In genomic region chr13:97629601-97630272, GRCh38 we compare ENCODE assay signal across 15 cellular contexts.
DNase-seq lines count a peak whose midpoint lies in the region; ATAC-seq and TF ChIP-seq lines count a peak whose summit lies in the region.
"Had no signal": no experiment of that assay in that cellular context is flagged by ENCODE, and none has a peak within 500 bp of the region (broad histone marks: within the 10 kb centered on the region; RNA-seq: fewer than 3 reads in every experiment).

No MANE protein-coding gene starts in this region.

- peak overlapping the region; percentile 40 for H3K4me3 ChIP-seq in endocrine pancreas (ENCODE audit: control insufficient read depth, insufficient read depth, low read length)
- H3K4me3 ChIP-seq in thyroid gland (replicated peaks in 1 of 3): no peak overlapping the region
- H3K4me3 ChIP-seq: adrenal gland, suprapubic skin had no signal

- no peak for ATAC-seq in GM18909 (IDR thresholded peaks at IDR 0.05; ENCODE audit: poor library complexity, unreplicated experiment)
- no peak for ATAC-seq in HG02610 (IDR thresholded peaks at IDR 0.05; ENCODE audit: unreplicated experiment)
- ATAC-seq: activated CD8-positive, alpha-beta T cell treated with anti-CD3 and anti-CD28 coated beads for 36 hours had no signal

- 38 to 61% methylated on average over 6 of the region's 6 CpGs for WGBS in thyroid gland, 2 donors

- H3K27me3 ChIP-seq in endocrine pancreas (ENCODE audit: control insufficient read depth, insufficient read depth, low read length) (no peaks in the 10 kb centered on the region), thyroid gland (no peaks in the 10 kb centered on the region)
- H3K27me3 ChIP-seq: adrenal gland, suprapubic skin had no signal

- peaks cover 14% of the 10 kb centered on the region for H3K4me1 ChIP-seq in endocrine pancreas (ENCODE audit: control insufficient read depth, insufficient read depth, low read length)
- H3K4me1 ChIP-seq in thyroid gland: peaks cover 0 to 4% of the 10 kb centered on the region in 2 donors
- H3K4me1 ChIP-seq: suprapubic skin had no signal

- DNase-seq in NCI-H1417 treated with DMSO at 0.1 percent for 48 hours (lab: John Stamatoyannopoulos, UW): peak; percentile 76
- peak; percentile 47 for DNase-seq in NCI-H345 treated with DMSO at 0.1 percent for 48 hours (lab: John Stamatoyannopoulos, UW; ENCODE audit: unreplicated experiment)
- DNase-seq in thyroid gland: peak; percentile 59 to 74
- no peak for DNase-seq in AG08395 (ENCODE audit: low spot score)
- DNase-seq: activated CD8-positive, alpha-beta T cell treated with anti-CD3 and anti-CD28 coated beads for 36 hours; foreskin melanocyte; mesenchymal stem cell; NCI-H446; stimulated activated CD8-positive, alpha-beta memory T cell treated with anti-CD3 and anti-CD28 coated beads, Interleukin-4, amount 100 ng/mL, for 48 hours; WERI-Rb-1 had no signal

- H3K36me3 ChIP-seq in endocrine pancreas (ENCODE audit: control insufficient read depth, insufficient read depth, low read length) (no peaks in the 10 kb centered on the region), thyroid gland (no peaks in the 10 kb centered on the region)
- H3K36me3 ChIP-seq: adrenal gland, suprapubic skin, WERI-Rb-1 had no signal

- no peaks in the 10 kb centered on the region for H3K9me3 ChIP-seq in endocrine pancreas (ENCODE audit: control insufficient read depth, low read length)
- H3K9me3 ChIP-seq in thyroid gland: no peaks in the 10 kb centered on the region
- H3K9me3 ChIP-seq: adrenal gland had no signal

- no peak for TF ChIP-seq CTCF in thyroid gland (IDR thresholded peaks at IDR 0.05)

- H3K27ac ChIP-seq in thyroid gland: no peak overlapping the region
- H3K27ac ChIP-seq: suprapubic skin, WERI-Rb-1 had no signal

- no peak for TF ChIP-seq POLR2A in thyroid gland (IDR thresholded peaks at IDR 0.05)

- no peak overlapping the region for H3K9ac ChIP-seq in endocrine pancreas (ENCODE audit: control insufficient read depth, insufficient read depth, low read length)

- intact Hi-C loops in thyroid gland (cut with DNase I): no loop called here
